Comparison of ENCODE assay signal across 13 cellular contexts in the genomic region with DNA sequence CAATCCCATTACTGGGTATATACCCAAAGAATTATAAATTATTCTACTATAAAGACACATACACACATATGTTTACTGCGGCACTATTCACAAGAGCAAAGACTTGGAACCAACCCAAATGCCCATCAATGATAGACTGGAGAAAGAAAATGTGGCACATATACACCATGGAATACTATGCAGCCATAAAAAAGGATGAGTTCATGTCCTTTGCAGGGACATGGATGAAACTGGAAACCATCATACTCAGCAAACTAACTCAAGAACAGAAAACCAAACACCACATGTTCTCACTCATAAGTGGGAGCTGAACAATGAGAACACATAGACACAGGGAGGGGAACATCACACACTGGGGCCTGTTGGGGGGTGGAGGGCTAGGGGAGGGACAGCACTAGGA. TPM values are rescaled to one million over a fixed set of nuclear protein-coding genes. Genes with fewer than 3 reads are reported as not detected.
"Had no signal": no experiment of that assay in that cellular context is flagged by ENCODE, and none has a peak within 500 bp of the region (broad histone marks: within the 10 kb centered on the region; RNA-seq: fewer than 3 reads in every experiment).

No MANE protein-coding gene starts in this region.

RNA-seq across cellular contexts. Expression of gene ANGPTL3, which starts 30.1 kb away (rescaled TPM):
- total RNA-seq: subcutaneous adipose tissue, temporal lobe, testis, thoracic aorta, thyroid gland, tibial nerve, transverse colon, upper lobe of left lung, upper lobe of right lung, ureter, urinary bladder, uterus, vagina had no signal
